ENCODE assay signal across 16 cellular contexts in the genomic region with DNA sequence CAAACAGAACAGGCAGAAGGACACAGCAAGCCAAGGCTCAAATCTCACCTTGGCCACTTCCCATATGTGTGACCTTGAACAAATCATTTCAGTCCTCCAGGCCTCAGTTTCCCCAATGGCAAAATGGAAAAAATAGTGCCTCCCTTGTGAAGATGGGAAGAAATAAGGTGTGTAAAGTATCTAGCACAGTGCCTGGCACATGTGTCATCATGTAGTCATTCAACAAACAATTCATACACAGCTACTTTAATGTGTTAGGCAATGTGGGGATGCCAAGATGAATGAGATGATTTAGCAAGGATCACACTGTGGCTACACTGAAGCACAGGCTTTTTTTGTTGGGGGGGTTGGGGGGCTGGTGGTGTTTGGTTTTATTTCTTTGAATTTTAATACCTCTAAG. TPM values are rescaled to one million over a fixed set of nuclear protein-coding genes. Genes with fewer than 3 reads are reported as not detected.
DNase-seq lines count a peak whose midpoint lies in the region; ATAC-seq and TF ChIP-seq lines count a peak whose summit lies in the region.
"Had no signal": no experiment of that assay in that cellular context is flagged by ENCODE, and none has a peak within 500 bp of the region (broad histone marks: within the 10 kb centered on the region; RNA-seq: fewer than 3 reads in every experiment).

No MANE protein-coding gene starts in this region.

- H3K4me3 ChIP-seq in PC-3 (ENCODE audit: low read length) (no peak overlapping the region), neural progenitor cell (no peak overlapping the region)
- H3K4me3 ChIP-seq: SK-N-MC had no signal

- POLR2A ChIA-PET in activated naive CD8-positive, alpha-beta T cell treated with anti-CD3 and anti-CD28 coated beads, Interleukin-2, amount 10 ng/mL, durations not matched to agents 7 days and 5 days (lab: Charles Lee), result interaction anchor here (0.6 to 1.7 kb wide), 2 partner anchors 34 to 299 kb away, joined by 3 to 6 read pairs; no protein-coding TSS in a partner anchor
- POLR2A ChIA-PET in PC-3 (lab: Charles Lee; ENCODE audit: unreplicated experiment), result no interaction called here

- no TSS peak for BruUV-seq in PC-3 (replicated peaks; lab: Mats Ljungman, UMichigan)

- no peaks in the 10 kb centered on the region for H3K79me2 ChIP-seq in PC-3 (ENCODE audit: low read length)
- H3K79me2 ChIP-seq in neural progenitor cell (ENCODE audit: low read depth), result no peaks in the 10 kb centered on the region

- H3K27me3 Mint-ChIP-seq in activated naive CD8-positive, alpha-beta T cell treated with anti-CD3 and anti-CD28 coated beads, Interleukin-2, amount 10 ng/mL, durations not matched to agents 7 days and 5 days, result peaks cover 88% of the 10 kb centered on the region
- peaks cover 93% of the 10 kb centered on the region for H3K27me3 Mint-ChIP-seq in activated naive CD8-positive, alpha-beta T cell treated with anti-CD3 and anti-CD28 coated beads for 36 hours
- no peaks in the 10 kb centered on the region for H3K27me3 Mint-ChIP-seq in brain
- H3K27me3 Mint-ChIP-seq in neural progenitor cell (ENCODE audit: insufficient read depth, low read depth), result peaks cover 9% of the 10 kb centered on the region

- no peak for DNase-seq in activated naive CD8-positive, alpha-beta T cell treated with anti-CD3 and anti-CD28 coated beads, Interleukin-2, amount 10 ng/mL, durations not matched to agents 7 days and 5 days
- no peak for DNase-seq in activated naive CD8-positive, alpha-beta T cell treated with anti-CD3 and anti-CD28 coated beads for 36 hours
- DNase-seq in PC-3 (peak; percentile 21), neural progenitor cell (ENCODE audit: low spot score) (no peak), erythroblast (lab: John Stamatoyannopoulos, UW) (no peak)
- DNase-seq: NCI-H1048, NCI-H1436 treated with DMSO at 0.1 percent for 48 hours, NCI-H2029 treated with DMSO at 0.1 percent for 48 hours, NCI-H510A, Right ventricle myocardium superior had no signal

- H3K9me3 ChIP-seq in PC-3 (ENCODE audit: low read length) (no peaks in the 10 kb centered on the region), neural progenitor cell (ENCODE audit: low read depth) (no peaks in the 10 kb centered on the region)

- H3K36me3 Mint-ChIP-seq in activated naive CD8-positive, alpha-beta T cell treated with anti-CD3 and anti-CD28 coated beads, Interleukin-2, amount 10 ng/mL, durations not matched to agents 7 days and 5 days, result no peaks in the 10 kb centered on the region
- H3K36me3 Mint-ChIP-seq in activated naive CD8-positive, alpha-beta T cell treated with anti-CD3 and anti-CD28 coated beads for 36 hours, result no peaks in the 10 kb centered on the region
- H3K36me3 Mint-ChIP-seq in brain (no peaks in the 10 kb centered on the region), neural progenitor cell (no peaks in the 10 kb centered on the region)

- H3K9ac ChIP-seq in PC-3 (ENCODE audit: low read length), result no peak overlapping the region
- no peak overlapping the region for H3K9ac ChIP-seq in neural progenitor cell

- no peaks in the 10 kb centered on the region for H3K9me3 Mint-ChIP-seq in activated naive CD8-positive, alpha-beta T cell treated with anti-CD3 and anti-CD28 coated beads, Interleukin-2, amount 10 ng/mL, durations not matched to agents 7 days and 5 days
- no peaks in the 10 kb centered on the region for H3K9me3 Mint-ChIP-seq in activated naive CD8-positive, alpha-beta T cell treated with anti-CD3 and anti-CD28 coated beads for 36 hours
- H3K9me3 Mint-ChIP-seq in brain (no peaks in the 10 kb centered on the region), neural progenitor cell (no peaks in the 10 kb centered on the region)

- H3K4me2 ChIP-seq in PC-3 (ENCODE audit: low read length) (peak overlapping the region; percentile 74), neural progenitor cell (no peak overlapping the region)

- H3K4me1 ChIP-seq in PC-3 (ENCODE audit: insufficient read depth, low read length) (peaks cover 25% of the 10 kb centered on the region), neural progenitor cell (peaks cover 39% of the 10 kb centered on the region)

- H3K4me1 Mint-ChIP-seq in activated naive CD8-positive, alpha-beta T cell treated with anti-CD3 and anti-CD28 coated beads, Interleukin-2, amount 10 ng/mL, durations not matched to agents 7 days and 5 days, result peaks cover 37% of the 10 kb centered on the region
- H3K4me1 Mint-ChIP-seq in activated naive CD8-positive, alpha-beta T cell treated with anti-CD3 and anti-CD28 coated beads for 36 hours, result peaks cover 25% of the 10 kb centered on the region
- H3K4me1 Mint-ChIP-seq in brain (peaks cover 95% of the 10 kb centered on the region), neural progenitor cell (peaks cover 76% of the 10 kb centered on the region)

- H3K9me2 ChIP-seq in PC-3 (replicated peaks; ENCODE audit: low read length), result no peaks in the 10 kb centered on the region

- H3K27ac Mint-ChIP-seq in activated naive CD8-positive, alpha-beta T cell treated with anti-CD3 and anti-CD28 coated beads, Interleukin-2, amount 10 ng/mL, durations not matched to agents 7 days and 5 days, result no peak overlapping the region
- H3K27ac Mint-ChIP-seq in activated naive CD8-positive, alpha-beta T cell treated with anti-CD3 and anti-CD28 coated beads for 36 hours, result no peak overlapping the region
- H3K27ac Mint-ChIP-seq in brain (peak overlapping the region in 3 of 5 experiments; percentile 3 to 91 (median 56)), neural progenitor cell (no peak overlapping the region)

- H3K36me3 ChIP-seq in PC-3 (ENCODE audit: low read depth, low read length), result no peaks in the 10 kb centered on the region
- H3K36me3 ChIP-seq in neural progenitor cell, result no peaks in the 10 kb centered on the region

- no peak for ATAC-seq in activated naive CD8-positive, alpha-beta T cell treated with anti-CD3 and anti-CD28 coated beads, Interleukin-2, amount 10 ng/mL, durations not matched to agents 7 days and 5 days (ENCODE audit: low read depth)
- ATAC-seq in PC-3 (no peak), HG03139 (IDR thresholded peaks at IDR 0.05; ENCODE audit: unreplicated experiment) (no peak), SK-N-SH treated with all-trans-retinoic acid at 6 μM for 48 hours (no peak)

- H3F3A ChIP-seq in PC-3 (ENCODE audit: low read length, unreplicated experiment) (no peaks in the 10 kb centered on the region), neural progenitor cell (ENCODE audit: low read depth) (peaks cover 17% of the 10 kb centered on the region)

- intact Hi-C loops in PC-3 (cut with micrococcal nuclease), result no loop called here

- peaks cover 8% of the 10 kb centered on the region; the same call in 1 of the 2 replicates for H4K20me1 ChIP-seq in PC-3 (ENCODE audit: low read length)
- peaks cover 93% of the 10 kb centered on the region for H4K20me1 ChIP-seq in neural progenitor cell (ENCODE audit: low read depth)

- H3K27ac ChIP-seq in PC-3 (ENCODE audit: low read length) (0 out of 2 replicates have a peak overlapping the region, but pooled peaks have one; percentile 14), neural progenitor cell (no peak overlapping the region)
- H3K27ac ChIP-seq: SK-N-MC had no signal

- TF ChIP-seq POLR2A in erythroblast (IDR thresholded peaks at IDR 0.05; ENCODE audit: low read length), result no peak

- H3K27me3 ChIP-seq in PC-3 (ENCODE audit: low read length) (no peaks in the 10 kb centered on the region), neural progenitor cell (no peaks in the 10 kb centered on the region)

- TF ChIP-seq CTCF in PC-3 (conservative IDR thresholded peaks at IDR 0.05; ENCODE audit: low read depth, low read length) (no peak), brain (conservative IDR thresholded peaks at IDR 0.05) (no peak), neural progenitor cell (IDR thresholded peaks at IDR 0.05) (no peak)

- no peak overlapping the region for H2AFZ ChIP-seq in PC-3 (ENCODE audit: low read length)
- no peak overlapping the region for H2AFZ ChIP-seq in neural progenitor cell (replicated peaks)

- H3K4me3 Mint-ChIP-seq in activated naive CD8-positive, alpha-beta T cell treated with anti-CD3 and anti-CD28 coated beads, Interleukin-2, amount 10 ng/mL, durations not matched to agents 7 days and 5 days, result peak overlapping the region; percentile 51
- no peak overlapping the region for H3K4me3 Mint-ChIP-seq in activated naive CD8-positive, alpha-beta T cell treated with anti-CD3 and anti-CD28 coated beads for 36 hours
- H3K4me3 Mint-ChIP-seq in brain (no peak overlapping the region), neural progenitor cell (peak overlapping the region; percentile 1)

- CTCF ChIA-PET in PC-3 (lab: Charles Lee), result interaction anchor here (0.5 kb wide), 1 partner anchor 32 kb away, joined by 3 read pairs; no protein-coding TSS in a partner anchor

TF ChIP-seq in SK-N-SH treated with all-trans-retinoic acid at 6 μM for 48 hours, 23 proteins besides CTCF, POLR2A, EP300 and RAD21 (continues in another document):
- TF ChIP-seq, protein P1, sequence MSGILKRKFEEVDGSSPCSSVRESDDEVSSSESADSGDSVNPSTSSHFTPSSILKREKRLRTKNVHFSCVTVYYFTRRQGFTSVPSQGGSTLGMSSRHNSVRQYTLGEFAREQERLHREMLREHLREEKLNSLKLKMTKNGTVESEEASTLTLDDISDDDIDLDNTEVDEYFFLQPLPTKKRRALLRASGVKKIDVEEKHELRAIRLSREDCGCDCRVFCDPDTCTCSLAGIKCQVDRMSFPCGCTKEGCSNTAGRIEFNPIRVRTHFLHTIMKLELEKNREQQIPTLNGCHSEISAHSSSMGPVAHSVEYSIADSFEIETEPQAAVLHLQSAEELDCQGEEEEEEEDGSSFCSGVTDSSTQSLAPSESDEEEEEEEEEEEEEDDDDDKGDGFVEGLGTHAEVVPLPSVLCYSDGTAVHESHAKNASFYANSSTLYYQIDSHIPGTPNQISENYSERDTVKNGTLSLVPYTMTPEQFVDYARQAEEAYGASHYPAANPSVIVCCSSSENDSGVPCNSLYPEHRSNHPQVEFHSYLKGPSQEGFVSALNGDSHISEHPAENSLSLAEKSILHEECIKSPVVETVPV (CRISPR knock-in tag; IDR thresholded peaks at IDR 0.05), result no peak

RNA-seq across cellular contexts. Expression of a gene that starts 13.3 kb away (rescaled TPM):
- under 1 TPM in 1 of 2 experiments, not detected in 1; 0.11 TPM for total RNA-seq in activated naive CD8-positive, alpha-beta T cell treated with anti-CD3 and anti-CD28 coated beads, Interleukin-2, amount 10 ng/mL, durations not matched to agents 7 days and 5 days
- under 1 TPM; 0.37 to 0.42 TPM for total RNA-seq in activated naive CD8-positive, alpha-beta T cell treated with anti-CD3 and anti-CD28 coated beads for 36 hours
- total RNA-seq in PC-3 (2014; rRNA removed), result 1.8 and 2.6 TPM in 2 replicates
- 42.9 TPM for polyA plus RNA-seq in brain (ENCODE audit: insufficient read depth, low read depth, low replicate concordance)
- 3.8 and 15.6 TPM in 2 replicates for total RNA-seq in neural progenitor cell (ENCODE audit: low replicate concordance)
- total RNA-seq: M059J had no signal
- polyA plus RNA-seq: CD14-positive monocyte had no signal

Comparison
In these comparisons a context has a peak if more than half of its experiments do, and no peak if none do; other contexts are left out.
1. H3K4me3 Mint-ChIP-seq: peak in activated naive CD8-positive, alpha-beta T cell treated with anti-CD3 and anti-CD28 coated beads, Interleukin-2, amount 10 ng/mL, durations not matched to agents 7 days and 5 days (single experiment) and neural progenitor cell (single experiment); none in activated naive CD8-positive, alpha-beta T cell treated with anti-CD3 and anti-CD28 coated beads for 36 hours (single experiment) and brain (0 of 5).
2. H3K27ac Mint-ChIP-seq: peak in brain (3 of 5); none in activated naive CD8-positive, alpha-beta T cell treated with anti-CD3 and anti-CD28 coated beads, Interleukin-2, amount 10 ng/mL, durations not matched to agents 7 days and 5 days (single experiment), activated naive CD8-positive, alpha-beta T cell treated with anti-CD3 and anti-CD28 coated beads for 36 hours (single experiment) and neural progenitor cell (single experiment).